In genomic region chrX:63755892-63756291, GRCh38 we compare ENCODE assay signal across 8 cellular contexts. TPM values are rescaled to one million over a fixed set of nuclear protein-coding genes. Genes with fewer than 3 reads are reported as not detected.
DNase-seq lines count a peak whose midpoint lies in the region; TF ChIP-seq lines count a peak whose summit lies in the region.
"Had no signal": no experiment of that assay in that cellular context is flagged by ENCODE, and none has a peak within 500 bp of the region (broad histone marks: within the 10 kb centered on the region; RNA-seq: fewer than 3 reads in every experiment).

No MANE protein-coding gene starts in this region.

- no peaks in the 10 kb centered on the region for H3K4me1 ChIP-seq in GM23248 (ENCODE audit: insufficient read depth)
- peaks cover 42% of the 10 kb centered on the region for H3K4me1 ChIP-seq in KMS-11 (ENCODE audit: low read depth, poor library complexity, severe bottlenecking)
- H3K4me1 ChIP-seq in smooth muscle cell (ENCODE audit: low read depth) = no peaks in the 10 kb centered on the region

- no peak for DNase-seq in GM23248
- DNase-seq in dorsolateral prefrontal cortex = no peak
- DNase-seq in smooth muscle cell (lab: John Stamatoyannopoulos, UW; ENCODE audit: unreplicated experiment) = no peak
- DNase-seq in COLO829 (ENCODE audit: low spot score) = no peak
- DNase-seq in OCI-M2 (lab: John Stamatoyannopoulos, UW; ENCODE audit: unreplicated experiment) = no peak
- no peak for DNase-seq in NCI-H2081 treated with DMSO at 0.1 percent for 48 hours (lab: John Stamatoyannopoulos, UW)
- DNase-seq: NCI-H748 treated with DMSO at 0.1 percent for 48 hours had no signal

- no peaks in the 10 kb centered on the region for H3K36me3 ChIP-seq in GM23248 (ENCODE audit: low read depth)
- no peaks in the 10 kb centered on the region for H3K36me3 ChIP-seq in KMS-11 (ENCODE audit: insufficient read depth)
- H3K36me3 ChIP-seq in smooth muscle cell (ENCODE audit: low read depth) = no peaks in the 10 kb centered on the region

- TF ChIP-seq CTCF in KMS-11 (conservative IDR thresholded peaks at IDR 0.05; ENCODE audit: low read depth, low read length) (no peak), dorsolateral prefrontal cortex (IDR thresholded peaks at IDR 0.05 in 54 of 56, conservative IDR thresholded peaks at IDR 0.05 in 2 of 56; ENCODE audit: low read depth in 1 of 56, partially characterized antibody in 56 of 56) (no peak), smooth muscle cell (IDR thresholded peaks at IDR 0.05; ENCODE audit: borderline replicate concordance, insufficient read depth, poor library complexity, severe bottlenecking) (no peak)

- H2AFZ ChIP-seq in GM23248 (peak overlapping the region; percentile 83), KMS-11 (ENCODE audit: low read depth) (peak overlapping the region; percentile 30; the same call in 1 of the 2 replicates), smooth muscle cell (ENCODE audit: low read depth) (no peak overlapping the region)

- peaks cover 32% of the 10 kb centered on the region for H3K79me2 ChIP-seq in GM23248 (ENCODE audit: insufficient read depth)
- peaks cover 27% of the 10 kb centered on the region for H3K79me2 ChIP-seq in KMS-11 (ENCODE audit: insufficient read depth, low read depth)
- peaks cover 16% of the 10 kb centered on the region for H3K79me2 ChIP-seq in smooth muscle cell (ENCODE audit: low read depth)

- H3K27me3 ChIP-seq in GM23248 (replicated peaks; ENCODE audit: insufficient read depth) (no peaks in the 10 kb centered on the region), KMS-11 (ENCODE audit: insufficient read depth, low read depth) (no peaks in the 10 kb centered on the region), dorsolateral prefrontal cortex (peaks cover 0 to 56% (median 4%) of the 10 kb centered on the region in 45 donors), smooth muscle cell (ENCODE audit: low read depth) (no peaks in the 10 kb centered on the region)

- no peaks in the 10 kb centered on the region for H3K9me2 ChIP-seq in GM23248 (ENCODE audit: insufficient read depth)

- intact Hi-C loops in dorsolateral prefrontal cortex (cut with DNase I) = loop anchor here in 1 of 2 donors (10.0 kb wide), 1 partner anchor 449 kb away; the partner anchor contains the start of gene AMER1

- H3K4me3 ChIP-seq in GM23248 (peak overlapping the region; percentile 93; the same call in 1 of the 2 replicates), KMS-11 (IDR thresholded peaks at IDR 0.05; ENCODE audit: insufficient read depth, low read depth, low read length) (no peak overlapping the region), dorsolateral prefrontal cortex (peak overlapping the region in 19 of 59 donors; percentile 26 to 84 (median 69)), smooth muscle cell (peak overlapping the region; percentile 68)

- H3K27ac ChIP-seq in GM23248 (no peak overlapping the region), KMS-11 (peak overlapping the region; percentile 85; the same call in 1 of the 2 replicates), dorsolateral prefrontal cortex (peak overlapping the region in 36 of 59 donors; percentile 15 to 95 (median 90)), smooth muscle cell (ENCODE audit: low read depth) (peak overlapping the region; percentile 77)

- H3K9me3 ChIP-seq in GM23248 (ENCODE audit: low read depth) (no peaks in the 10 kb centered on the region), smooth muscle cell (replicated peaks; ENCODE audit: low read depth) (no peaks in the 10 kb centered on the region)

- in situ Hi-C loops in GM23248 (cut with MboI) = no loop called here

- H3K4me2 ChIP-seq in GM23248 (ENCODE audit: unreplicated experiment) = no peak overlapping the region
- peak overlapping the region; percentile 63; the same call in 1 of the 2 replicates for H3K4me2 ChIP-seq in KMS-11
- H3K4me2 ChIP-seq in smooth muscle cell = peak overlapping the region; percentile 67

- H4K20me1 ChIP-seq in GM23248 (ENCODE audit: insufficient read depth) (no peaks in the 10 kb centered on the region), KMS-11 (ENCODE audit: insufficient read depth) (no peaks in the 10 kb centered on the region), smooth muscle cell (ENCODE audit: low read depth) (no peaks in the 10 kb centered on the region)

- 0% methylated on average over 1 of the region's 1 CpG for WGBS in GM23248 (ENCODE audit: low coverage in 1 of 2, low lambda C conversion rate in 2 of 2, missing lambda C conversion rate in 2 of 2), 2 experiments
- WGBS in smooth muscle cell (ENCODE audit: low lambda C conversion rate) = 58% methylated on average over 1 of the region's 1 CpG

- H3K9ac ChIP-seq in GM23248 (peak overlapping the region; percentile 94), KMS-11 (peak overlapping the region; percentile 90; the same call in 1 of the 2 replicates), smooth muscle cell (ENCODE audit: low read depth) (no peak overlapping the region)

- H3F3A ChIP-seq in GM23248 (ENCODE audit: insufficient read depth) (peaks cover 8% of the 10 kb centered on the region; the same call in 1 of the 2 replicates), smooth muscle cell (ENCODE audit: low read depth) (peaks cover 7% of the 10 kb centered on the region)

RNA-seq across cellular contexts. Expression of gene ARHGEF9, which starts 29.1 kb away (rescaled TPM):
- 13.5 and 14.8 TPM in 2 replicates for total RNA-seq in GM23248 (2014; rRNA removed; shearing (Covaris generic))
- 10.9 and 11.1 TPM in 2 replicates for polyA plus RNA-seq in GM23248 (2016; fragmentation: Nextera tagmentation; extraction: Ambion mirVana)
- 100 to 1,000 TPM in 117 of 120 experiments, 10 to 100 TPM in 3; 64.0 to 264 (median 181) TPM for total RNA-seq in dorsolateral prefrontal cortex
- total RNA-seq in smooth muscle cell = 17.4 and 20.0 TPM in 2 replicates
- polyA plus RNA-seq in smooth muscle cell = 9.1 and 10.6 TPM in 2 replicates
